Comparison of ENCODE assay signal across 16 cellular contexts in genomic region chr18:24677011-24677410, GRCh38.
"Had no signal": no experiment of that assay in that cellular context is flagged by ENCODE, and none has a peak within 500 bp of the region (broad histone marks: within the 10 kb centered on the region; RNA-seq: fewer than 3 reads in every experiment).

No MANE protein-coding gene starts in this region.

- ATAC-seq: natural killer cell treated with Interleukin-12 subunit alpha and Interleukin-12 subunit beta and Interleukin-15 and Interleukin-18, amount 100 ng/mL, for 72 hours; right cardiac atrium had no signal

- H3K27ac Mint-ChIP-seq: activated CD4-positive, alpha-beta T cell treated with anti-CD3 and anti-CD28 coated beads, Interleukin-2, amount 10 ng/mL, durations not matched to agents 24 days and 14 days; activated naive CD8-positive, alpha-beta T cell treated with anti-CD3 and anti-CD28 coated beads for 36 hours; activated T-helper 1 cell treated with anti-CD3 and anti-CD28 coated beads, Interleukin-12 subunit alpha, Interleukin-12 subunit beta, Interleukin-2, Interleukin-4 antibody, amounts not matched to agents 30 ng/mL and 10 ng/mL and 1 ng/mL, durations not matched to agents 14 hours and 24 hours and 36 hours; natural killer cell treated with Interleukin-12 subunit alpha and Interleukin-12 subunit beta and Interleukin-15 and Interleukin-18, amount 100 ng/mL, for 72 hours had no signal

- H3K4me1 ChIP-seq: transverse colon, vagina had no signal

- H3K36me3 ChIP-seq: brain microvascular endothelial cell, transverse colon, vagina had no signal

- H3K27ac ChIP-seq: brain microvascular endothelial cell, transverse colon, vagina had no signal

- H3K36me3 Mint-ChIP-seq: activated naive CD8-positive, alpha-beta T cell treated with anti-CD3 and anti-CD28 coated beads for 36 hours; natural killer cell treated with Interleukin-12 subunit alpha and Interleukin-12 subunit beta and Interleukin-15 and Interleukin-18, amount 100 ng/mL, for 72 hours had no signal

- DNase-seq: activated CD4-positive, alpha-beta T cell treated with anti-CD3 and anti-CD28 coated beads, Interleukin-2, amount 10 ng/mL, durations not matched to agents 24 days and 14 days; activated CD4-positive, CD25-positive, alpha-beta regulatory T cell; activated CD8-positive, alpha-beta memory T cell treated with anti-CD3 and anti-CD28 coated beads for 24 hours; activated naive CD8-positive, alpha-beta T cell treated with anti-CD3 and anti-CD28 coated beads for 36 hours; brain microvascular endothelial cell; cortex of kidney; effector CD8-positive, alpha-beta T cell; hippocampal formation; right cardiac atrium; small intestine; stimulated activated CD4-positive, alpha-beta T cell treated with anti-CD3 and anti-CD28 coated beads, Interleukin-4, amount 100 ng/mL, for 24 hours; stimulated activated naive CD4-positive, alpha-beta T cell treated with Interleukin-2 at 50 U/mL for 16 hours; transverse colon had no signal

- H3K4me3 Mint-ChIP-seq: activated CD4-positive, alpha-beta T cell treated with anti-CD3 and anti-CD28 coated beads, Interleukin-2, amount 10 ng/mL, durations not matched to agents 24 days and 14 days; activated naive CD8-positive, alpha-beta T cell treated with anti-CD3 and anti-CD28 coated beads for 36 hours; activated T-helper 1 cell treated with anti-CD3 and anti-CD28 coated beads, Interleukin-12 subunit alpha, Interleukin-12 subunit beta, Interleukin-2, Interleukin-4 antibody, amounts not matched to agents 30 ng/mL and 10 ng/mL and 1 ng/mL, durations not matched to agents 14 hours and 24 hours and 36 hours; natural killer cell treated with Interleukin-12 subunit alpha and Interleukin-12 subunit beta and Interleukin-15 and Interleukin-18, amount 100 ng/mL, for 72 hours had no signal

- H3K9me3 Mint-ChIP-seq: activated CD4-positive, alpha-beta T cell treated with anti-CD3 and anti-CD28 coated beads, Interleukin-2, amount 10 ng/mL, durations not matched to agents 24 days and 14 days; activated naive CD8-positive, alpha-beta T cell treated with anti-CD3 and anti-CD28 coated beads for 36 hours; activated T-helper 1 cell treated with anti-CD3 and anti-CD28 coated beads, Interleukin-12 subunit alpha, Interleukin-12 subunit beta, Interleukin-2, Interleukin-4 antibody, amounts not matched to agents 30 ng/mL and 10 ng/mL and 1 ng/mL, durations not matched to agents 14 hours and 24 hours and 36 hours; natural killer cell treated with Interleukin-12 subunit alpha and Interleukin-12 subunit beta and Interleukin-15 and Interleukin-18, amount 100 ng/mL, for 72 hours had no signal

- H3K9me3 ChIP-seq: transverse colon, vagina had no signal

- H3K4me3 ChIP-seq: transverse colon, vagina had no signal

- H3K27me3 ChIP-seq: brain microvascular endothelial cell, transverse colon, vagina had no signal
